ENCODE assay signal across 8 cellular contexts in genomic region chr9:93452710-93453046, GRCh38. TPM values are rescaled to one million over a fixed set of nuclear protein-coding genes. Genes with fewer than 3 reads are reported as not detected.
A peak's percentile ranks its signal among the peaks of the same experiment; 100 is the strongest.
DNase-seq lines count a peak whose midpoint lies in the region; ATAC-seq and TF ChIP-seq lines count a peak whose summit lies in the region.

No MANE protein-coding gene starts in this region.

- no peak for ATAC-seq in HG03196 (IDR thresholded peaks at IDR 0.05; ENCODE audit: unreplicated experiment)

- H3K4me3 Mint-ChIP-seq in glutamatergic neuron (ENCODE audit: unreplicated experiment): peak overlapping the region; percentile 99

- peaks cover 9% of the 10 kb centered on the region for H3K9me3 Mint-ChIP-seq in glutamatergic neuron (ENCODE audit: unreplicated experiment)

- peak overlapping the region; percentile 86 for H3K27ac Mint-ChIP-seq in glutamatergic neuron (ENCODE audit: unreplicated experiment)

- DNase-seq in stimulated activated CD4-positive, alpha-beta T cell treated with anti-CD3 and anti-CD28 coated beads, Interleukin-2, amount 100 ng/mL, for 24 hours: peak; percentile 21 to 31
- no peak for DNase-seq in stimulated activated CD4-positive, alpha-beta T cell treated with anti-CD3 and anti-CD28 coated beads, Interleukin-12 subunit alpha, Interleukin-12 subunit beta, amount 100 ng/mL, for 4 hours
- peak; percentile 24 for DNase-seq in activated CD8-positive, alpha-beta memory T cell treated with anti-CD3 and anti-CD28 coated beads, Interleukin-2, amount 50 U/mL, for 4 hours
- peak; percentile 23 for DNase-seq in glutamatergic neuron
- DNase-seq in posterior vena cava (ENCODE audit: low spot score): peak; percentile 82
- DNase-seq in NCI-H446 (lab: John Stamatoyannopoulos, UW): no peak
- no peak for DNase-seq in HPDE6-E6E7 (ENCODE audit: extremely low spot score)

- H3K27me3 Mint-ChIP-seq in glutamatergic neuron (ENCODE audit: unreplicated experiment): peaks cover 9% of the 10 kb centered on the region

- no peaks in the 10 kb centered on the region for H3K36me3 Mint-ChIP-seq in glutamatergic neuron (ENCODE audit: unreplicated experiment)

- intact Hi-C loops in posterior vena cava (cut with DNase I): loop anchor here in 1 of 2 donors (5.0 to 10.0 kb wide), 2 partner anchors 115 to 358 kb away; partner anchors contain the start of gene CARD19

- TF ChIP-seq CTCF in glutamatergic neuron (IDR thresholded peaks at IDR 0.05; ENCODE audit: partially characterized antibody, unreplicated experiment): no peak

- peaks cover 6% of the 10 kb centered on the region for H3K4me1 Mint-ChIP-seq in glutamatergic neuron (ENCODE audit: low read depth, unreplicated experiment)

RNA-seq across cellular contexts. Expression of gene FAM120AOS, which starts 0.7 kb away (rescaled TPM):
- total RNA-seq in glutamatergic neuron (ENCODE audit: unreplicated experiment): 24.2 TPM
- 10 to 100 TPM; 31.5 to 44.0 TPM for total RNA-seq in posterior vena cava

RNA-seq across cellular contexts. Expression of gene FAM120A, which starts 1.2 kb away (rescaled TPM):
- total RNA-seq in glutamatergic neuron (ENCODE audit: unreplicated experiment): 32.3 TPM
- total RNA-seq in posterior vena cava: 10 to 100 TPM; 94.8 TPM

Comparison
In these comparisons a context has a peak if more than half of its experiments do, and no peak if none do; other contexts are left out.
1. DNase-seq: peak in stimulated activated CD4-positive, alpha-beta T cell treated with anti-CD3 and anti-CD28 coated beads, Interleukin-2, amount 100 ng/mL, for 24 hours (2 of 2), activated CD8-positive, alpha-beta memory T cell treated with anti-CD3 and anti-CD28 coated beads, Interleukin-2, amount 50 U/mL, for 4 hours (single experiment), glutamatergic neuron (single experiment) and posterior vena cava (single experiment); none in stimulated activated CD4-positive, alpha-beta T cell treated with anti-CD3 and anti-CD28 coated beads, Interleukin-12 subunit alpha, Interleukin-12 subunit beta, amount 100 ng/mL, for 4 hours (single experiment), NCI-H446 (0 of 2) and HPDE6-E6E7 (single experiment).